ENCODE assay signal across 25 cellular contexts in genomic region chr2:120354467-120354866, GRCh38. TPM values are rescaled to one million over a fixed set of nuclear protein-coding genes. Genes with fewer than 3 reads are reported as not detected.
"Had no signal": no experiment of that assay in that cellular context is flagged by ENCODE, and none has a peak within 500 bp of the region (broad histone marks: within the 10 kb centered on the region; RNA-seq: fewer than 3 reads in every experiment).

No MANE protein-coding gene starts in this region.

- H3K36me3 Mint-ChIP-seq: activated naive CD8-positive, alpha-beta T cell; WTC11 had no signal

- H3K36me3 ChIP-seq: cardiac muscle cell had no signal

- H3K9ac ChIP-seq: KMS-11 had no signal

- H3K4me2 ChIP-seq: KMS-11 had no signal

- H3K27ac Mint-ChIP-seq: activated CD8-positive, alpha-beta T cell treated with anti-CD3 and anti-CD28 coated beads, Interleukin-2, amount 10 ng/mL, durations not matched to agents 7 days and 5 days; activated naive CD4-positive, alpha-beta T cell treated with anti-CD3 and anti-CD28 coated beads for 36 hours; activated naive CD8-positive, alpha-beta T cell; activated T-cell treated with anti-CD3 and anti-CD28 coated beads, Interleukin-2, amount 50 U/mL, for 24 hours; activated T-helper 1 cell treated with anti-CD3 and anti-CD28 coated beads, Interleukin-12 subunit alpha, Interleukin-12 subunit beta, Interleukin-2, Interleukin-4 antibody, amounts not matched to agents 30 ng/mL and 10 ng/mL and 1 ng/mL, durations not matched to agents 14 hours and 24 hours and 36 hours; T-helper 17 cell; WTC11 had no signal

- H3K9me3 Mint-ChIP-seq: activated naive CD4-positive, alpha-beta T cell treated with anti-CD3 and anti-CD28 coated beads for 36 hours; activated T-cell treated with anti-CD3 and anti-CD28 coated beads, Interleukin-2, amount 50 U/mL, for 24 hours; activated T-helper 1 cell treated with anti-CD3 and anti-CD28 coated beads, Interleukin-12 subunit alpha, Interleukin-12 subunit beta, Interleukin-2, Interleukin-4 antibody, amounts not matched to agents 30 ng/mL and 10 ng/mL and 1 ng/mL, durations not matched to agents 14 hours and 24 hours and 36 hours; WTC11 had no signal

- ATAC-seq: activated CD8-positive, alpha-beta T cell treated with anti-CD3 and anti-CD28 coated beads, Interleukin-2, amount 10 ng/mL, durations not matched to agents 7 days and 5 days; T-helper 17 cell; WTC11 had no signal

- H3K4me3 ChIP-seq: cardiac muscle cell had no signal

- DNase-seq: activated CD4-positive, alpha-beta T cell treated with anti-CD3 and anti-CD28 coated beads for 48 hours; activated CD4-positive, alpha-beta T cell treated with anti-CD3 and anti-CD28 coated beads, Interleukin-2, amount 50 U/mL, for 4 hours; activated CD4-positive, CD25-positive, alpha-beta regulatory T cell treated with anti-CD3 and anti-CD28 coated beads, Interleukin-2, amount 50 U/mL, for 72 hours; activated CD8-positive, alpha-beta T cell treated with anti-CD3 and anti-CD28 coated beads, Interleukin-2, amount 10 ng/mL, durations not matched to agents 7 days and 5 days; activated effector memory CD4-positive, alpha-beta T cell treated with anti-CD3 and anti-CD28 coated beads, Interleukin-2, amount 50 U/mL, for 16 hours; activated naive CD4-positive, alpha-beta T cell treated with anti-CD3 and anti-CD28 coated beads for 36 hours; activated T-cell treated with anti-CD3 and anti-CD28 coated beads, Interleukin-2, amount 50 U/mL, for 24 hours; NCI-H1092; NCI-H1417; NCI-H1930; NCI-H2171; NCI-H2227 treated with DMSO at 0.1 percent for 48 hours; PC-3; SHP77 treated with DMSO at 0.1 percent for 48 hours; T-helper 17 cell; T-helper 9 cell had no signal

- H3K4me3 Mint-ChIP-seq: activated CD8-positive, alpha-beta T cell treated with anti-CD3 and anti-CD28 coated beads, Interleukin-2, amount 10 ng/mL, durations not matched to agents 7 days and 5 days; activated naive CD4-positive, alpha-beta T cell treated with anti-CD3 and anti-CD28 coated beads for 36 hours; activated naive CD8-positive, alpha-beta T cell; activated T-cell treated with anti-CD3 and anti-CD28 coated beads, Interleukin-2, amount 50 U/mL, for 24 hours; activated T-helper 1 cell treated with anti-CD3 and anti-CD28 coated beads, Interleukin-12 subunit alpha, Interleukin-12 subunit beta, Interleukin-2, Interleukin-4 antibody, amounts not matched to agents 30 ng/mL and 10 ng/mL and 1 ng/mL, durations not matched to agents 14 hours and 24 hours and 36 hours; brain; T-helper 17 cell; WTC11 had no signal

- H3K27ac ChIP-seq: cardiac muscle cell, KMS-11 had no signal

- FAIRE-seq: astrocyte, RCC 7860 had no signal

RNA-seq across cellular contexts. Expression of gene INHBB, which starts 8.5 kb away (rescaled TPM):
- total RNA-seq: activated CD8-positive, alpha-beta T cell treated with anti-CD3 and anti-CD28 coated beads, Interleukin-2, amount 10 ng/mL, durations not matched to agents 7 days and 5 days; activated naive CD4-positive, alpha-beta T cell treated with anti-CD3 and anti-CD28 coated beads for 36 hours; activated T-helper 1 cell treated with anti-CD3 and anti-CD28 coated beads, Interleukin-12 subunit alpha, Interleukin-12 subunit beta, Interleukin-2, Interleukin-4 antibody, amounts not matched to agents 30 ng/mL and 10 ng/mL and 1 ng/mL, durations not matched to agents 14 hours and 24 hours and 36 hours; cardiac muscle cell; SK-MEL-5; T-helper 17 cell had no signal
- polyA plus RNA-seq: cardiac muscle cell had no signal
